ENCODE assay signal across 8 cellular contexts in the genomic region with DNA sequence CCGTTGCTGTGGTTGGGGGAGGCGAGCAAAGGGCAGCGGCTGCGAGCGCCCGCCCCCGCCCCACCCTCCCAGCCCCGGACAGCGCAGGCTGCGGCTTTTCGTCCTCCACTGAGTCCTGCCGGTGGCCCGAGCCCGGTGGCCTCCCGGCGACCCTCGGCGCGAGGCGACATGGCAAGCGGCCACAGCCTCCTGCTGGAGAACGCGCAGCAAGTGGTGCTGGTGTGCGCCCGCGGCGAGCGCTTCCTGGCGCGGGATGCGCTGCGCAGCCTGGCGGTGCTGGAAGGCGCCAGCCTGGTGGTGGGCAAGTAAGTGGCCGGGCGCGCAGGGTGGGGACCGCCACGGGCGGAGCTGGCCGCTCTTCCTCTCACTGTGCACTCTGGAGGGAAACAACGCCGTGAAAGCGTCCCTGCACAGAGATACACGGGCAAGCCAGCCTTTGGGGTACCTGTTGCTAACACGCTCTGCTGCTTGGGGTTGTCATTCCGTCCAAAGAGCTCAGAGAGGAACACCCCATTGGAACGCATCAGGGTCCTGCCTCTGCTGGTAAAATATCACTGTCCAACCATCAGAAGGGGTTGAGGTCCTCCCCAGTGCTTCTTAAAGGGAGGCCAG. TPM values are rescaled to one million over a fixed set of nuclear protein-coding genes. Genes with fewer than 3 reads are reported as not detected.
DNase-seq lines count a peak whose midpoint lies in the region; ATAC-seq lines count a peak whose summit lies in the region.

A gene with protein sequence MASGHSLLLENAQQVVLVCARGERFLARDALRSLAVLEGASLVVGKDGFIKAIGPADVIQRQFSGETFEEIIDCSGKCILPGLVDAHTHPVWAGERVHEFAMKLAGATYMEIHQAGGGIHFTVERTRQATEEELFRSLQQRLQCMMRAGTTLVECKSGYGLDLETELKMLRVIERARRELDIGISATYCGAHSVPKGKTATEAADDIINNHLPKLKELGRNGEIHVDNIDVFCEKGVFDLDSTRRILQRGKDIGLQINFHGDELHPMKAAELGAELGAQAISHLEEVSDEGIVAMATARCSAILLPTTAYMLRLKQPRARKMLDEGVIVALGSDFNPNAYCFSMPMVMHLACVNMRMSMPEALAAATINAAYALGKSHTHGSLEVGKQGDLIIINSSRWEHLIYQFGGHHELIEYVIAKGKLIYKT (plus strand): TSS at position 101 of the 612 bp plus-strand sequence. CDS start 68 bp downstream, at position 169.

- ATAC-seq in GM21390 (IDR thresholded peaks at IDR 0.05; ENCODE audit: unreplicated experiment) = peak; percentile 65
- ATAC-seq in sciatic nerve = peak; percentile 73

- DNase-seq in D341Med (ENCODE audit: low spot score) = peak; percentile 81
- DNase-seq in HT1080 (ENCODE audit: low read depth) = peak; percentile 54
- DNase-seq in SW480 (ENCODE audit: low spot score) = peak; percentile 57
- peak; percentile 45 for DNase-seq in amniotic epithelial cell (ENCODE audit: low read depth)
- DNase-seq in hepatic stellate cell (ENCODE audit: low spot score) = peak; percentile 67
- peak; percentile 67 for DNase-seq in sciatic nerve (ENCODE audit: low spot score)
- DNase-seq in pons (ENCODE audit: low spot score) = no peak

- intact Hi-C loops in sciatic nerve (cut with DNase I) = no loop called here

RNA-seq across cellular contexts. Expression of the gene that starts here (rescaled TPM):
- 0.13 and 0.43 TPM in 2 replicates for total RNA-seq in HT1080 (2014; rRNA removed; shearing (Covaris generic))
- 0.29 and 0.33 TPM in 2 replicates for polyA plus RNA-seq in HT1080 (2015; cell fraction: cytosol; rRNA removed)
- 0.52 and 0.70 TPM in 2 replicates for polyA plus RNA-seq in HT1080 (2015; cell fraction: nucleus; rRNA removed)
- 0.76 TPM for total RNA-seq in sciatic nerve

Comparison
In these comparisons a context has a peak if more than half of its experiments do, and no peak if none do; other contexts are left out.
1. Peak in DNase-seq in HT1080; RNA of the gene not detected or under 1 TPM.
2. Peak in DNase-seq and ATAC-seq in sciatic nerve; RNA of the gene not detected or under 1 TPM.